In genomic region chr2:68943581-68944568, GRCh38 we compare ENCODE assay signal across 8 cellular contexts. TPM values are rescaled to one million over a fixed set of nuclear protein-coding genes. Genes with fewer than 3 reads are reported as not detected.
DNase-seq lines count a peak whose midpoint lies in the region; ATAC-seq and TF ChIP-seq lines count a peak whose summit lies in the region.

No MANE protein-coding gene starts in this region.

- intact Hi-C loops in Right ventricle myocardium inferior (cut with DNase I), result loop anchor here (2.0 kb wide), 1 partner anchor 363 kb away; no protein-coding TSS in a partner anchor
- intact Hi-C loops in cardiac septum (cut with DNase I), result loop anchor here (10.0 kb wide), 1 partner anchor 361 kb away; no protein-coding TSS in a partner anchor
- intact Hi-C loops in ovary (cut with DNase I), result loop anchor here in 1 of 4 donors (1.0 kb wide), 1 partner anchor 364 kb away; no protein-coding TSS in a partner anchor

- no peak overlapping the region for H3K27ac ChIP-seq in ovary

- no peak for TF ChIP-seq POLR2A in NB4 (IDR thresholded peaks at IDR 0.05; ENCODE audit: extremely low read depth, insufficient read length)
- TF ChIP-seq POLR2A in ovary (IDR thresholded peaks at IDR 0.05), result no peak

- H3K4me3 ChIP-seq in NB4 (ENCODE audit: low read depth, low read length) (no peak overlapping the region), ovary (no peak overlapping the region)

- peaks cover 12% of the 10 kb centered on the region for H3K4me1 Mint-ChIP-seq in glutamatergic neuron (ENCODE audit: low read depth, unreplicated experiment)

- H3K9me3 Mint-ChIP-seq in glutamatergic neuron (ENCODE audit: unreplicated experiment), result peaks cover 2% of the 10 kb centered on the region

- no peaks in the 10 kb centered on the region for H3K4me1 ChIP-seq in ovary (ENCODE audit: insufficient read depth)

- TF ChIP-seq CTCF in NB4 (IDR thresholded peaks at IDR 0.05; ENCODE audit: low read depth, low read length) (peak; percentile 89), glutamatergic neuron (IDR thresholded peaks at IDR 0.05; ENCODE audit: partially characterized antibody, unreplicated experiment) (peak; percentile 83), ovary (IDR thresholded peaks at IDR 0.05) (peak; percentile 76 to 83 (median 79))

- no peaks in the 10 kb centered on the region for H3K27me3 ChIP-seq in ovary

- H3K36me3 ChIP-seq in ovary, result no peaks in the 10 kb centered on the region

- 42 to 45% (median 44%) methylated on average over 24 to 27 of the region's 27 CpGs for WGBS in ovary, 3 donors

- H3K27ac Mint-ChIP-seq in glutamatergic neuron (ENCODE audit: unreplicated experiment), result peak overlapping the region; percentile 62

- no peak for TF ChIP-seq EP300 in ovary (IDR thresholded peaks at IDR 0.05)

- H3K4me3 Mint-ChIP-seq in glutamatergic neuron (ENCODE audit: unreplicated experiment), result peak overlapping the region; percentile 44

- peak; percentile 63 for ATAC-seq in Right ventricle myocardium inferior
- no peak for ATAC-seq in HG02973 (IDR thresholded peaks at IDR 0.05; ENCODE audit: unreplicated experiment)

- H3K36me3 Mint-ChIP-seq in glutamatergic neuron (ENCODE audit: unreplicated experiment), result no peaks in the 10 kb centered on the region

- H3K27me3 Mint-ChIP-seq in glutamatergic neuron (ENCODE audit: unreplicated experiment), result peaks cover 10% of the 10 kb centered on the region

- H3K9me3 ChIP-seq in ovary, result no peaks in the 10 kb centered on the region

- DNase-seq in Right ventricle myocardium inferior (ENCODE audit: missing footprints) (no peak), cardiac septum (ENCODE audit: low spot score) (no peak), NB4 (ENCODE audit: low read depth) (peak; percentile 72), SK-MEL-5 (ENCODE audit: low read depth, low spot score) (peak; percentile 82), glutamatergic neuron (peak; percentile 68), ovary (peak; percentile 32 to 70 (median 58))
- DNase-seq in activated naive CD4-positive, alpha-beta T cell treated with anti-CD3 and anti-CD28 coated beads, Interleukin-2, amount 50 U/mL, for 16 hours, result peak; percentile 41

- in situ Hi-C loops in SK-MEL-5 (cut with HindIII; ENCODE audit: low pct_unique_long_range_greater_than_20kb, low sequenced_read_pairs), result no loop called here

RNA-seq across cellular contexts. Expression of gene GKN2, which starts 8.8 kb away (rescaled TPM):
- total RNA-seq in Right ventricle myocardium inferior, result not detected
- not detected for total RNA-seq in cardiac septum
- not detected in 2 replicates for total RNA-seq in SK-MEL-5 (2014; rRNA removed; shearing (Covaris generic))
- 0.43 TPM in 1 of 2 replicates, not detected in the other for polyA plus RNA-seq in SK-MEL-5 (2015; cell fraction: cytosol; rRNA removed)
- polyA plus RNA-seq in SK-MEL-5 (2015; cell fraction: nucleus; rRNA removed), result not detected in 2 replicates
- not detected for total RNA-seq in glutamatergic neuron (ENCODE audit: unreplicated experiment)
- not detected for total RNA-seq in ovary
- under 1 TPM in 1 of 2 donors, not detected in 1; 0.77 TPM for polyA plus RNA-seq in ovary

RNA-seq across cellular contexts. Expression of gene GKN1, which starts 30.6 kb away (rescaled TPM):
- total RNA-seq in Right ventricle myocardium inferior (not detected), cardiac septum (not detected), glutamatergic neuron (ENCODE audit: unreplicated experiment) (not detected), ovary (not detected)
- total RNA-seq in SK-MEL-5 (2014; rRNA removed; shearing (Covaris generic)), result not detected in 2 replicates
- polyA plus RNA-seq in SK-MEL-5 (2015; cell fraction: cytosol; rRNA removed), result not detected in 2 replicates
- not detected in 2 replicates for polyA plus RNA-seq in SK-MEL-5 (2015; cell fraction: nucleus; rRNA removed)
- polyA plus RNA-seq in ovary, result not detected

Comparison
In these comparisons a context has a peak if more than half of its experiments do, and no peak if none do; other contexts are left out.
1. DNase-seq: peak in NB4 (single experiment), SK-MEL-5 (single experiment), activated naive CD4-positive, alpha-beta T cell treated with anti-CD3 and anti-CD28 coated beads, Interleukin-2, amount 50 U/mL, for 16 hours (single experiment), glutamatergic neuron (single experiment) and ovary (5 of 5); none in Right ventricle myocardium inferior (single experiment) and cardiac septum (single experiment).
2. Peak in every context shown above with its lines, with median percentiles within 50 percentile points of each other: CTCF ChIP-seq.